8 cellular contexts compared by ENCODE assay signal in the genomic region with DNA sequence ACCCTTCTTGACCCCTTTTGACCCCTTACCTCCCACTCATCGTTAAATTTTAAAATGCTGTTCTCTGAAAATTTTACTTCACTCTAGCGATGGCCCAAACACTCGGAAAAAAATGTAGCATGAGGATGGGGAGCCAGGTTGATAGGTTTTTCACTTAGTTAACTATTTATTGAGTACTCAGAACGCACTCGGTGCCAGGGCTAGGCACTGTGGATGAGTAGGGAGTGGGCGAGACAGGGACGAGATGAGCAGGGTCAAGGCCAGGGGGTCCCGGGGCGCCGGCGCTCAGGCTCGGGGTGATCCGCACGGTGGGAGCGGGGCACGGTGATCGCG. TPM values are rescaled to one million over a fixed set of nuclear protein-coding genes. Genes with fewer than 3 reads are reported as not detected.
DNase-seq lines count a peak whose midpoint lies in the region; ATAC-seq and TF ChIP-seq lines count a peak whose summit lies in the region.

No MANE protein-coding gene starts in this region.

- H3K4me1 Mint-ChIP-seq in progenitor cell of endocrine pancreas (ENCODE audit: low read depth): peaks cover 12% of the 10 kb centered on the region

- peaks cover 61% of the 10 kb centered on the region for H3K36me3 Mint-ChIP-seq in progenitor cell of endocrine pancreas (ENCODE audit: insufficient read depth)

- H3K4me3 ChIP-seq in GM12875 (ENCODE audit: low read depth, low read length) (peak overlapping the region; percentile 96), NB4 (ENCODE audit: low read depth, low read length) (peak overlapping the region; percentile 97), epithelial cell of proximal tubule (ENCODE audit: low read depth, low read length) (peak overlapping the region; percentile 99)

- no peak for TF ChIP-seq CTCF in GM12875 (IDR thresholded peaks at IDR 0.05; ENCODE audit: borderline replicate concordance, insufficient read depth, low read depth, low read length)
- no peak for TF ChIP-seq CTCF in NB4 (IDR thresholded peaks at IDR 0.05; ENCODE audit: low read depth, low read length)
- no peak for TF ChIP-seq CTCF in epithelial cell of proximal tubule (conservative IDR thresholded peaks at IDR 0.05; ENCODE audit: low read depth, low read length)
- TF ChIP-seq CTCF in progenitor cell of endocrine pancreas (IDR thresholded peaks at IDR 0.05; ENCODE audit: unreplicated experiment): no peak

- TF ChIP-seq POLR2A in NB4 (IDR thresholded peaks at IDR 0.05; ENCODE audit: extremely low read depth, insufficient read length): no peak

- peaks cover 33% of the 10 kb centered on the region for H3K9me3 Mint-ChIP-seq in progenitor cell of endocrine pancreas (ENCODE audit: low read depth)

- ATAC-seq in GM19324 (IDR thresholded peaks at IDR 0.05; ENCODE audit: low FRiP score, unreplicated experiment) (no peak), HG02885 (IDR thresholded peaks at IDR 0.05; ENCODE audit: poor library complexity, unreplicated experiment) (no peak)

- no peaks in the 10 kb centered on the region for H3K27me3 Mint-ChIP-seq in progenitor cell of endocrine pancreas

- peak overlapping the region; percentile 91 for H3K27ac Mint-ChIP-seq in progenitor cell of endocrine pancreas

- DNase-seq in NB4 (ENCODE audit: low read depth) (no peak), epithelial cell of proximal tubule (ENCODE audit: low read depth) (no peak), progenitor cell of endocrine pancreas (ENCODE audit: low spot score, unreplicated experiment) (no peak), NCI-H69 (lab: John Stamatoyannopoulos, UW) (no peak), AML-193 (lab: John Stamatoyannopoulos, UW) (no peak)

- H3K4me3 Mint-ChIP-seq in progenitor cell of endocrine pancreas (ENCODE audit: low read depth): peak overlapping the region; percentile 85

RNA-seq across cellular contexts. Expression of a gene that starts 0.4 kb away (rescaled TPM):
- total RNA-seq in epithelial cell of proximal tubule (10.8 and 11.2 TPM in 2 replicates), progenitor cell of endocrine pancreas (19.1 and 21.3 TPM in 2 replicates)

RNA-seq across cellular contexts. Expression of a gene that starts 0.6 kb away (rescaled TPM):
- total RNA-seq in epithelial cell of proximal tubule: 9.5 and 13.7 TPM in 2 replicates
- 13.5 and 13.6 TPM in 2 replicates for total RNA-seq in progenitor cell of endocrine pancreas

RNA-seq across cellular contexts. Expression of a gene that starts 42.9 kb away (rescaled TPM):
- total RNA-seq in epithelial cell of proximal tubule: 1.0 and 2.1 TPM in 2 replicates
- total RNA-seq in progenitor cell of endocrine pancreas: 2.0 and 2.2 TPM in 2 replicates

RNA-seq across cellular contexts. Expression of a gene that starts 43.1 kb away (rescaled TPM):
- total RNA-seq in epithelial cell of proximal tubule (19.4 and 23.9 TPM in 2 replicates), progenitor cell of endocrine pancreas (66.8 and 71.3 TPM in 2 replicates)

RNA-seq across cellular contexts. Expression of a gene that starts 44.7 kb away (rescaled TPM):
- not detected in 2 replicates for total RNA-seq in epithelial cell of proximal tubule
- 0.19 TPM in 1 of 2 replicates, not detected in the other for total RNA-seq in progenitor cell of endocrine pancreas
